Comparison of ENCODE assay signal across 30 cellular contexts in genomic region chr7:143244321-143244720, GRCh38. TPM values are rescaled to one million over a fixed set of nuclear protein-coding genes. Genes with fewer than 3 reads are reported as not detected.
A peak's percentile ranks its signal among the peaks of the same experiment; 100 is the strongest.
DNase-seq lines count a peak whose midpoint lies in the region; ATAC-seq and TF ChIP-seq lines count a peak whose summit lies in the region.
"Had no signal": no experiment of that assay in that cellular context is flagged by ENCODE, and none has a peak within 500 bp of the region (broad histone marks: within the 10 kb centered on the region; RNA-seq: fewer than 3 reads in every experiment).

No MANE protein-coding gene starts in this region.

- peaks cover 15% of the 10 kb centered on the region for H3K36me3 Mint-ChIP-seq in activated CD4-positive, alpha-beta T cell treated with anti-CD3 and anti-CD28 coated beads, Interleukin-2, amount 10 ng/mL, durations not matched to agents 24 days and 14 days (ENCODE audit: low read depth)
- H3K36me3 Mint-ChIP-seq in natural killer cell treated with Interleukin-12 subunit alpha and Interleukin-12 subunit beta and Interleukin-15 and Interleukin-18, amount 100 ng/mL, for 72 hours: peaks cover 4% of the 10 kb centered on the region
- H3K36me3 Mint-ChIP-seq in natural killer cell: peaks cover 5% of the 10 kb centered on the region
- H3K36me3 Mint-ChIP-seq in activated T-helper 17 cell treated with anti-CD3 and anti-CD28 coated beads, Interleukin-2, amount 50 U/mL, for 72 hours (ENCODE audit: low read depth): no peaks in the 10 kb centered on the region
- H3K36me3 Mint-ChIP-seq: neural progenitor cell had no signal

- peak overlapping the region; percentile 79 for H3K27ac Mint-ChIP-seq in activated CD4-positive, alpha-beta T cell treated with anti-CD3 and anti-CD28 coated beads, Interleukin-2, amount 10 ng/mL, durations not matched to agents 24 days and 14 days
- H3K27ac Mint-ChIP-seq in natural killer cell treated with Interleukin-12 subunit alpha and Interleukin-12 subunit beta and Interleukin-15 and Interleukin-18, amount 100 ng/mL, for 72 hours: peak overlapping the region; percentile 71 to 94
- H3K27ac Mint-ChIP-seq in natural killer cell: no peak overlapping the region
- H3K27ac Mint-ChIP-seq in activated T-helper 17 cell treated with anti-CD3 and anti-CD28 coated beads, Interleukin-2, amount 50 U/mL, for 72 hours: peak overlapping the region; percentile 68
- H3K27ac Mint-ChIP-seq: CD8-positive, alpha-beta T cell; HFFc6; neural progenitor cell; stimulated activated naive CD8-positive, alpha-beta T cell treated with anti-CD3 and anti-CD28 coated beads, Interleukin-15, Interleukin-2, amounts not matched to agents 100 ng/mL and 50 ng/mL, for 24 hours had no signal

- no peaks in the 10 kb centered on the region for H3K27me3 Mint-ChIP-seq in activated CD4-positive, alpha-beta T cell treated with anti-CD3 and anti-CD28 coated beads, Interleukin-2, amount 10 ng/mL, durations not matched to agents 24 days and 14 days
- peaks cover 5 to 9% of the 10 kb centered on the region in 2 donors for H3K27me3 Mint-ChIP-seq in natural killer cell treated with Interleukin-12 subunit alpha and Interleukin-12 subunit beta and Interleukin-15 and Interleukin-18, amount 100 ng/mL, for 72 hours
- peaks cover 10 to 17% of the 10 kb centered on the region in 2 donors for H3K27me3 Mint-ChIP-seq in natural killer cell (ENCODE audit: low read depth in 2 of 2)
- no peaks in the 10 kb centered on the region for H3K27me3 Mint-ChIP-seq in activated T-helper 17 cell treated with anti-CD3 and anti-CD28 coated beads, Interleukin-2, amount 50 U/mL, for 72 hours
- H3K27me3 Mint-ChIP-seq: stimulated activated naive CD8-positive, alpha-beta T cell treated with anti-CD3 and anti-CD28 coated beads, Interleukin-15, Interleukin-2, amounts not matched to agents 100 ng/mL and 50 ng/mL, for 24 hours; T-cell had no signal

- intact Hi-C loops in activated CD4-positive, alpha-beta T cell treated with anti-CD3 and anti-CD28 coated beads, Interleukin-2, amount 10 ng/mL, durations not matched to agents 24 days and 14 days (cut with micrococcal nuclease): loop anchor here (2.0 to 10.0 kb wide), 4 partner anchors 34 to 883 kb away; no protein-coding TSS in a partner anchor
- intact Hi-C loops in natural killer cell (cut with micrococcal nuclease): no loop called here

- peak; percentile 48 for DNase-seq in activated CD4-positive, alpha-beta T cell treated with anti-CD3 and anti-CD28 coated beads, Interleukin-2, amount 10 ng/mL, durations not matched to agents 24 days and 14 days
- DNase-seq in activated CD4-positive, alpha-beta T cell treated with anti-CD3 and anti-CD28 coated beads, Interleukin-2, amount 50 U/mL, for 1 hour: no peak
- no peak for DNase-seq in natural killer cell treated with Interleukin-12 subunit alpha and Interleukin-12 subunit beta and Interleukin-15 and Interleukin-18, amount 100 ng/mL, for 72 hours (ENCODE audit: low spot score)
- DNase-seq in natural killer cell: no peak
- DNase-seq: body of pancreas; CD8-positive, alpha-beta T cell; glutamatergic neuron; GOT3; KBM-7; MM.1S; NCI-H2029; NCI-H510A treated with DMSO at 0.1 percent for 48 hours; RPMI8226; T-cell; uterus had no signal

- peaks cover 71% of the 10 kb centered on the region for H3K4me1 Mint-ChIP-seq in activated CD4-positive, alpha-beta T cell treated with anti-CD3 and anti-CD28 coated beads, Interleukin-2, amount 10 ng/mL, durations not matched to agents 24 days and 14 days
- peaks cover 23 to 60% of the 10 kb centered on the region in 2 donors for H3K4me1 Mint-ChIP-seq in natural killer cell treated with Interleukin-12 subunit alpha and Interleukin-12 subunit beta and Interleukin-15 and Interleukin-18, amount 100 ng/mL, for 72 hours (ENCODE audit: low read depth in 2 of 2)
- peaks cover 0 to 10% of the 10 kb centered on the region in 2 donors for H3K4me1 Mint-ChIP-seq in natural killer cell
- H3K4me1 Mint-ChIP-seq in activated T-helper 17 cell treated with anti-CD3 and anti-CD28 coated beads, Interleukin-2, amount 50 U/mL, for 72 hours: peaks cover 38% of the 10 kb centered on the region

- no peak for TF ChIP-seq CTCF in natural killer cell (IDR thresholded peaks at IDR 0.05)

- peaks cover 6% of the 10 kb centered on the region for H3K9me3 Mint-ChIP-seq in activated CD4-positive, alpha-beta T cell treated with anti-CD3 and anti-CD28 coated beads, Interleukin-2, amount 10 ng/mL, durations not matched to agents 24 days and 14 days
- H3K9me3 Mint-ChIP-seq in natural killer cell treated with Interleukin-12 subunit alpha and Interleukin-12 subunit beta and Interleukin-15 and Interleukin-18, amount 100 ng/mL, for 72 hours: peaks cover 3% of the 10 kb centered on the region
- no peaks in the 10 kb centered on the region for H3K9me3 Mint-ChIP-seq in natural killer cell
- no peaks in the 10 kb centered on the region for H3K9me3 Mint-ChIP-seq in activated T-helper 17 cell treated with anti-CD3 and anti-CD28 coated beads, Interleukin-2, amount 50 U/mL, for 72 hours
- H3K9me3 Mint-ChIP-seq: HFFc6; stimulated activated naive CD8-positive, alpha-beta T cell treated with anti-CD3 and anti-CD28 coated beads, Interleukin-15, Interleukin-2, amounts not matched to agents 100 ng/mL and 50 ng/mL, for 24 hours had no signal

- ATAC-seq in natural killer cell treated with Interleukin-12 subunit alpha and Interleukin-12 subunit beta and Interleukin-15 and Interleukin-18, amount 100 ng/mL, for 72 hours: no peak
- ATAC-seq in natural killer cell (no peak), GM21447 (IDR thresholded peaks at IDR 0.05; ENCODE audit: unreplicated experiment) (no peak), GM18519 (IDR thresholded peaks at IDR 0.05; ENCODE audit: low FRiP score, unreplicated experiment) (no peak), GM18867 (IDR thresholded peaks at IDR 0.05; ENCODE audit: unreplicated experiment) (no peak)
- ATAC-seq in activated T-helper 17 cell treated with anti-CD3 and anti-CD28 coated beads, Interleukin-2, amount 50 U/mL, for 72 hours (replicated peaks): no peak
- ATAC-seq: A549; body of pancreas; CD8-positive, alpha-beta T cell had no signal

- peak overlapping the region; percentile 57 for H3K4me3 Mint-ChIP-seq in activated CD4-positive, alpha-beta T cell treated with anti-CD3 and anti-CD28 coated beads, Interleukin-2, amount 10 ng/mL, durations not matched to agents 24 days and 14 days
- H3K4me3 Mint-ChIP-seq in natural killer cell treated with Interleukin-12 subunit alpha and Interleukin-12 subunit beta and Interleukin-15 and Interleukin-18, amount 100 ng/mL, for 72 hours: peak overlapping the region; percentile 78
- no peak overlapping the region for H3K4me3 Mint-ChIP-seq in natural killer cell
- peak overlapping the region; percentile 63 for H3K4me3 Mint-ChIP-seq in activated T-helper 17 cell treated with anti-CD3 and anti-CD28 coated beads, Interleukin-2, amount 50 U/mL, for 72 hours
- H3K4me3 Mint-ChIP-seq: CD8-positive, alpha-beta T cell; HFFc6; neural progenitor cell; stimulated activated naive CD8-positive, alpha-beta T cell treated with anti-CD3 and anti-CD28 coated beads, Interleukin-15, Interleukin-2, amounts not matched to agents 100 ng/mL and 50 ng/mL, for 24 hours had no signal

RNA-seq across cellular contexts. Expression of gene GSTK1, which starts 18.9 kb away (rescaled TPM):
- total RNA-seq in activated CD4-positive, alpha-beta T cell treated with anti-CD3 and anti-CD28 coated beads, Interleukin-2, amount 10 ng/mL, durations not matched to agents 24 days and 14 days: 138 and 142 TPM in 2 replicates
- total RNA-seq in natural killer cell treated with Interleukin-12 subunit alpha and Interleukin-12 subunit beta and Interleukin-15 and Interleukin-18, amount 100 ng/mL, for 72 hours: 100 to 1,000 TPM; 133 to 233 TPM
- 100 to 1,000 TPM; 159 to 215 (median 181) TPM for total RNA-seq in natural killer cell
- total RNA-seq in activated T-helper 17 cell treated with anti-CD3 and anti-CD28 coated beads, Interleukin-2, amount 50 U/mL, for 72 hours: 100 to 1,000 TPM; 214 to 269 TPM

RNA-seq across cellular contexts. Expression of gene TAS2R40, which starts 22.5 kb away (rescaled TPM):
- not detected in 2 replicates for total RNA-seq in activated CD4-positive, alpha-beta T cell treated with anti-CD3 and anti-CD28 coated beads, Interleukin-2, amount 10 ng/mL, durations not matched to agents 24 days and 14 days
- total RNA-seq in natural killer cell treated with Interleukin-12 subunit alpha and Interleukin-12 subunit beta and Interleukin-15 and Interleukin-18, amount 100 ng/mL, for 72 hours: not detected
- total RNA-seq in natural killer cell: not detected
- total RNA-seq in activated T-helper 17 cell treated with anti-CD3 and anti-CD28 coated beads, Interleukin-2, amount 50 U/mL, for 72 hours: not detected
- total RNA-seq: body of pancreas; CD8-positive, alpha-beta T cell; dermis microvascular lymphatic vessel endothelial cell; esophagus mucosa; fibroblast of villous mesenchyme; HFFc6; left lobe of liver; SK-MEL-5; smooth muscle cell; T-cell; thoracic aorta; uterus had no signal

RNA-seq across cellular contexts. Expression of gene TMEM139, which starts 40.4 kb away (rescaled TPM):
- 0.38 and 0.42 TPM in 2 replicates for total RNA-seq in activated CD4-positive, alpha-beta T cell treated with anti-CD3 and anti-CD28 coated beads, Interleukin-2, amount 10 ng/mL, durations not matched to agents 24 days and 14 days
- total RNA-seq in natural killer cell treated with Interleukin-12 subunit alpha and Interleukin-12 subunit beta and Interleukin-15 and Interleukin-18, amount 100 ng/mL, for 72 hours: not detected
- total RNA-seq in natural killer cell: not detected
- total RNA-seq in activated T-helper 17 cell treated with anti-CD3 and anti-CD28 coated beads, Interleukin-2, amount 50 U/mL, for 72 hours: 1 to 10 TPM in 1 of 2 donors, under 1 TPM in 1; 0.86 to 1.9 TPM
- total RNA-seq: dermis microvascular lymphatic vessel endothelial cell, fibroblast of villous mesenchyme, SK-MEL-5 had no signal

RNA-seq across cellular contexts. Expression of gene CASP2, which starts 43.8 kb away (rescaled TPM):
- 99.1 and 110 TPM in 2 replicates for total RNA-seq in activated CD4-positive, alpha-beta T cell treated with anti-CD3 and anti-CD28 coated beads, Interleukin-2, amount 10 ng/mL, durations not matched to agents 24 days and 14 days
- total RNA-seq in natural killer cell treated with Interleukin-12 subunit alpha and Interleukin-12 subunit beta and Interleukin-15 and Interleukin-18, amount 100 ng/mL, for 72 hours: 10 to 100 TPM; 67.8 to 94.2 TPM
- total RNA-seq in natural killer cell: 10 to 100 TPM; 36.7 to 60.5 (median 54.7) TPM
- total RNA-seq in activated T-helper 17 cell treated with anti-CD3 and anti-CD28 coated beads, Interleukin-2, amount 50 U/mL, for 72 hours: 100 to 1,000 TPM; 110 to 119 TPM

Comparison
In these comparisons a context has a peak if more than half of its experiments do, and no peak if none do; other contexts are left out.
1. H3K27ac Mint-ChIP-seq: peak in activated CD4-positive, alpha-beta T cell treated with anti-CD3 and anti-CD28 coated beads, Interleukin-2, amount 10 ng/mL, durations not matched to agents 24 days and 14 days (single experiment), natural killer cell treated with Interleukin-12 subunit alpha and Interleukin-12 subunit beta and Interleukin-15 and Interleukin-18, amount 100 ng/mL, for 72 hours (2 of 2) and activated T-helper 17 cell treated with anti-CD3 and anti-CD28 coated beads, Interleukin-2, amount 50 U/mL, for 72 hours (single experiment); none in natural killer cell (0 of 2).